ENCODE assay signal across 12 cellular contexts in genomic region chr3:181292984-181293383, GRCh38.
DNase-seq lines count a peak whose midpoint lies in the region; ATAC-seq and TF ChIP-seq lines count a peak whose summit lies in the region.
"Had no signal": no experiment of that assay in that cellular context is flagged by ENCODE, and none has a peak within 500 bp of the region (broad histone marks: within the 10 kb centered on the region; RNA-seq: fewer than 3 reads in every experiment).

No MANE protein-coding gene starts in this region.

- H3K23ac ChIP-seq in trophoblast cell (ENCODE audit: low read length): no peak overlapping the region

- TF ChIP-seq CTCF in fibroblast of lung (conservative IDR thresholded peaks at IDR 0.05 in 1 of 2, IDR thresholded peaks at IDR 0.05 in 1 of 2; ENCODE audit: low read depth in 1 of 2, low read length in 2 of 2): no peak
- TF ChIP-seq CTCF in CD8-positive, alpha-beta T cell (IDR thresholded peaks at IDR 0.05): no peak

- H3K4me3 ChIP-seq in fibroblast of lung (replicated peaks in 1 of 4; ENCODE audit: control extremely low read depth in 1 of 4, insufficient read depth in 1 of 4, low read depth in 3 of 4, low read length in 4 of 4) (no peak overlapping the region), Karpas-422 (ENCODE audit: low read length) (no peak overlapping the region), trophoblast cell (ENCODE audit: low read depth, low read length) (no peak overlapping the region)
- no peak overlapping the region for H3K4me3 ChIP-seq in CD8-positive, alpha-beta T cell (ENCODE audit: low read depth, low read length)
- H3K4me3 ChIP-seq: prostate gland, SJSA1 had no signal

- H4K8ac ChIP-seq in trophoblast cell (ENCODE audit: low read depth, low read length): no peak overlapping the region

- no peaks in the 10 kb centered on the region for H3K4me1 ChIP-seq in fibroblast of lung (ENCODE audit: control insufficient read depth, extremely low read depth, insufficient read depth, low read length)
- no peaks in the 10 kb centered on the region for H3K4me1 ChIP-seq in Karpas-422 (ENCODE audit: low read length)
- no peaks in the 10 kb centered on the region for H3K4me1 ChIP-seq in trophoblast cell (ENCODE audit: control insufficient read depth in 1 of 2, insufficient read depth in 2 of 2, low read length in 2 of 2)
- no peaks in the 10 kb centered on the region for H3K4me1 ChIP-seq in CD8-positive, alpha-beta T cell (ENCODE audit: insufficient read depth, low read length)
- H3K4me1 ChIP-seq: prostate gland had no signal

- H3K18ac ChIP-seq in trophoblast cell (ENCODE audit: low read length): no peak overlapping the region

- no peak overlapping the region for H3K4me3 Mint-ChIP-seq in CD8-positive, alpha-beta T cell

- no peak overlapping the region for H3K14ac ChIP-seq in trophoblast cell (ENCODE audit: low read length)

- H3K4me1 Mint-ChIP-seq in CD8-positive, alpha-beta T cell (ENCODE audit: low read depth): no peaks in the 10 kb centered on the region

- H3K27ac Mint-ChIP-seq in CD8-positive, alpha-beta T cell: no peak overlapping the region

- H3K27me3 ChIP-seq in fibroblast of lung (ENCODE audit: control insufficient read depth, insufficient read depth, low read length) (no peaks in the 10 kb centered on the region), Karpas-422 (ENCODE audit: low read length) (no peaks in the 10 kb centered on the region), trophoblast cell (ENCODE audit: insufficient read depth, low read length) (no peaks in the 10 kb centered on the region)
- no peaks in the 10 kb centered on the region for H3K27me3 ChIP-seq in CD8-positive, alpha-beta T cell (ENCODE audit: insufficient read depth, low read length)
- H3K27me3 ChIP-seq: SJSA1 had no signal

- H4K91ac ChIP-seq in trophoblast cell (ENCODE audit: low read depth, low read length): no peak overlapping the region

- H3K9me3 Mint-ChIP-seq in CD8-positive, alpha-beta T cell: no peaks in the 10 kb centered on the region

- H3K9me3 ChIP-seq in fibroblast of lung (ENCODE audit: control insufficient read depth, insufficient read depth, low read depth, low read length) (no peaks in the 10 kb centered on the region), Karpas-422 (ENCODE audit: low read length) (no peaks in the 10 kb centered on the region), trophoblast cell (ENCODE audit: insufficient read depth, low read depth, low read length) (no peaks in the 10 kb centered on the region)
- H3K9me3 ChIP-seq in CD8-positive, alpha-beta T cell (ENCODE audit: low read length): no peaks in the 10 kb centered on the region
- H3K9me3 ChIP-seq: prostate gland, SJSA1 had no signal

- H2BK120ac ChIP-seq in trophoblast cell (ENCODE audit: insufficient read depth, low read length, poor library complexity): no peak overlapping the region

- H4K20me1 ChIP-seq in fibroblast of lung (ENCODE audit: control insufficient read depth, extremely low read depth, insufficient read depth, low read length) (no peaks in the 10 kb centered on the region), Karpas-422 (ENCODE audit: insufficient read depth, low read depth, low read length) (no peaks in the 10 kb centered on the region)

- WGBS in trophoblast cell (ENCODE audit: extremely low coverage, insufficient coverage, insufficient read length): no CpG with 5 or more reads among the region's 1 CpG

- DNase-seq in fibroblast of lung (ENCODE audit: low read depth in 2 of 2) (peak; percentile 39 to 77), NCI-H2107 (lab: John Stamatoyannopoulos, UW) (no peak), Karpas-422 (no peak), trophoblast cell (no peak)
- DNase-seq in CD8-positive, alpha-beta T cell: no peak
- DNase-seq: dermis blood vessel endothelial cell, NCI-H1105 had no signal

- H2AFZ ChIP-seq in fibroblast of lung (ENCODE audit: low read length): no peak overlapping the region
- H2AFZ ChIP-seq in Karpas-422 (ENCODE audit: low read length): no peak overlapping the region
- H2AFZ ChIP-seq in trophoblast cell (ENCODE audit: insufficient read depth, low read length, poor library complexity): no peak overlapping the region

- H3K36me3 ChIP-seq in fibroblast of lung (ENCODE audit: control insufficient read depth, insufficient read depth, low read length) (no peaks in the 10 kb centered on the region), Karpas-422 (ENCODE audit: insufficient read depth, low read length) (no peaks in the 10 kb centered on the region), trophoblast cell (ENCODE audit: control insufficient read depth in 1 of 2, insufficient read depth in 2 of 2, low read length in 2 of 2) (no peaks in the 10 kb centered on the region)
- H3K36me3 ChIP-seq in CD8-positive, alpha-beta T cell (ENCODE audit: insufficient read depth, low read length): no peaks in the 10 kb centered on the region
- H3K36me3 ChIP-seq: prostate gland, SJSA1 had no signal

- H3K4ac ChIP-seq in trophoblast cell (ENCODE audit: low read depth, low read length): no peak overlapping the region

- H3K9me2 ChIP-seq in Karpas-422 (replicated peaks; ENCODE audit: insufficient read depth, low read length): no peaks in the 10 kb centered on the region

- no peaks in the 10 kb centered on the region for H3K27me3 Mint-ChIP-seq in CD8-positive, alpha-beta T cell (ENCODE audit: low read depth)

- H3K9ac ChIP-seq in fibroblast of lung (ENCODE audit: insufficient read depth, low read length) (no peak overlapping the region), Karpas-422 (ENCODE audit: low read length) (no peak overlapping the region), trophoblast cell (ENCODE audit: low read length) (no peak overlapping the region)

- ATAC-seq in GM18520 (IDR thresholded peaks at IDR 0.05; ENCODE audit: unreplicated experiment) (peak; percentile 86), GM21825 (IDR thresholded peaks at IDR 0.05; ENCODE audit: unreplicated experiment) (peak; percentile 87), HG03460 (IDR thresholded peaks at IDR 0.05; ENCODE audit: unreplicated experiment) (peak; percentile 92)
- ATAC-seq in CD8-positive, alpha-beta T cell: no peak

- no peak overlapping the region for H2AK5ac ChIP-seq in trophoblast cell (ENCODE audit: low read length)

- H4K12ac ChIP-seq in trophoblast cell (ENCODE audit: low read depth, low read length): no peak overlapping the region

- H3K79me1 ChIP-seq in trophoblast cell (ENCODE audit: low read length): no peaks in the 10 kb centered on the region

- no peak overlapping the region for H2BK5ac ChIP-seq in trophoblast cell (ENCODE audit: low read depth, low read length, poor library complexity)

- CTCF ChIA-PET in CD8-positive, alpha-beta T cell (lab: Charles Lee): no interaction called here

- H3K27ac ChIP-seq in fibroblast of lung (ENCODE audit: insufficient read depth, low read length): no peak overlapping the region
- H3K27ac ChIP-seq in Karpas-422 (ENCODE audit: low read length): no peak overlapping the region
- H3K27ac ChIP-seq in trophoblast cell (ENCODE audit: low read depth, low read length): no peak overlapping the region
- no peak overlapping the region for H3K27ac ChIP-seq in CD8-positive, alpha-beta T cell (ENCODE audit: low read depth, low read length)
- H3K27ac ChIP-seq: prostate gland, SJSA1 had no signal

- POLR2A ChIA-PET in CD8-positive, alpha-beta T cell (lab: Charles Lee): no interaction called here

- no peaks in the 10 kb centered on the region for H3K36me3 Mint-ChIP-seq in CD8-positive, alpha-beta T cell

- no peaks in the 10 kb centered on the region for H3K79me2 ChIP-seq in fibroblast of lung (ENCODE audit: control insufficient read depth, insufficient read depth, low read length)
- H3K79me2 ChIP-seq in Karpas-422 (ENCODE audit: low read length): no peaks in the 10 kb centered on the region
- H3K79me2 ChIP-seq in trophoblast cell (ENCODE audit: control insufficient read depth, insufficient read depth, low read length, poor library complexity): no peaks in the 10 kb centered on the region

- no peak overlapping the region for H2BK12ac ChIP-seq in trophoblast cell (ENCODE audit: low read length)

- H3K4me2 ChIP-seq in fibroblast of lung (ENCODE audit: extremely low read depth, insufficient read depth, low read length) (no peak overlapping the region), Karpas-422 (ENCODE audit: low read depth, low read length, poor library complexity, severe bottlenecking) (no peak overlapping the region), trophoblast cell (ENCODE audit: low read length) (no peak overlapping the region)

- intact Hi-C loops in CD8-positive, alpha-beta T cell (cut with DNase I, micrococcal nuclease): no loop called here

Comparison
In these comparisons a context has a peak if more than half of its experiments do, and no peak if none do; other contexts are left out.
1. DNase-seq: peak in fibroblast of lung (2 of 2); none in NCI-H2107 (single experiment), Karpas-422 (single experiment), trophoblast cell (0 of 2) and CD8-positive, alpha-beta T cell (0 of 7).